Comparison of ENCODE assay signal across 26 cellular contexts in genomic region chr12:20101046-20101445, GRCh38.
DNase-seq lines count a peak whose midpoint lies in the region; ATAC-seq, FAIRE-seq and TF ChIP-seq lines count a peak whose summit lies in the region.
"Had no signal": no experiment of that assay in that cellular context is flagged by ENCODE, and none has a peak within 500 bp of the region (broad histone marks: within the 10 kb centered on the region; RNA-seq: fewer than 3 reads in every experiment).

No MANE protein-coding gene starts in this region.

- H2AFZ ChIP-seq in OCI-LY7 (ENCODE audit: low read length): no peak overlapping the region

- intact Hi-C loops in left ventricle myocardium inferior (cut with micrococcal nuclease) (no loop called here), sigmoid colon (cut with DNase I) (no loop called here), OCI-LY7 (cut with micrococcal nuclease; ENCODE audit: unreplicated experiment) (no loop called here)

- POLR2A ChIA-PET in OCI-LY7 (lab: Charles Lee): no interaction called here

- H3K79me2 ChIP-seq in OCI-LY7 (ENCODE audit: insufficient read depth, low read depth, low read length): no peaks in the 10 kb centered on the region

- H3K27ac ChIP-seq in left ventricle myocardium inferior (replicated peaks) (no peak overlapping the region), sigmoid colon (peak overlapping the region in 2 of 4 donors; percentile 2 to 45), OCI-LY7 (ENCODE audit: low read depth, low read length, poor library complexity, severe bottlenecking) (no peak overlapping the region)
- H3K27ac ChIP-seq: C4-2B, esophagus squamous epithelium, left lung, SJCRH30, skin epidermis, suprapubic skin had no signal

- H3K9me3 ChIP-seq in left ventricle myocardium inferior (replicated peaks): no peaks in the 10 kb centered on the region
- H3K9me3 ChIP-seq in sigmoid colon: no peaks in the 10 kb centered on the region
- no peaks in the 10 kb centered on the region for H3K9me3 ChIP-seq in OCI-LY7 (ENCODE audit: low read length)
- H3K9me3 ChIP-seq: esophagus squamous epithelium, left lung, mucosa of descending colon, SJCRH30, suprapubic skin had no signal

- no peak for TF ChIP-seq CTCF in bronchial epithelial cell (IDR thresholded peaks at IDR 0.05; ENCODE audit: insufficient read depth, low read length, severe bottlenecking)
- TF ChIP-seq CTCF in left ventricle myocardium inferior (IDR thresholded peaks at IDR 0.05; ENCODE audit: borderline replicate concordance): no peak
- no peak for TF ChIP-seq CTCF in sigmoid colon (IDR thresholded peaks at IDR 0.05)
- TF ChIP-seq CTCF in OCI-LY7 (conservative IDR thresholded peaks at IDR 0.05; ENCODE audit: low read length): no peak

- CTCF ChIA-PET in OCI-LY7 (lab: Charles Lee; ENCODE audit: unreplicated experiment): no interaction called here

- H3K4me2 ChIP-seq in OCI-LY7 (ENCODE audit: low read length): no peak overlapping the region

- no peak for ATAC-seq in HG02763 (IDR thresholded peaks at IDR 0.05; ENCODE audit: unreplicated experiment)
- no peak for ATAC-seq in GM19023 (IDR thresholded peaks at IDR 0.05; ENCODE audit: unreplicated experiment)
- ATAC-seq: activated T-cell treated with anti-CD3 and anti-CD28 coated beads, Interleukin-2, amount 50 U/mL, for 72 hours; effector memory CD8-positive, alpha-beta T cell; left lung; mucosa of descending colon; stimulated activated memory B cell treated with anti-CD40 and anti-IgM and Interleukin-4, amounts not matched to agents 10 μg/mL and 1 μg/mL and 100 μg/mL, for 72 hours; T-cell had no signal

- H3K9me2 ChIP-seq in OCI-LY7 (ENCODE audit: insufficient read depth, low read length): no peaks in the 10 kb centered on the region

- no peaks in the 10 kb centered on the region for H4K20me1 ChIP-seq in OCI-LY7 (ENCODE audit: insufficient read depth, low read length)

- TF ChIP-seq POLR2A in sigmoid colon (IDR thresholded peaks at IDR 0.05): no peak

- WGBS in sigmoid colon, 2 donors: 81 to 88% methylated on average over 5 of the region's 5 CpGs

- BruUV-seq in OCI-LY7 (replicated peaks; lab: Mats Ljungman, UMichigan): no TSS peak

- TF ChIP-seq EP300 in sigmoid colon (IDR thresholded peaks at IDR 0.05): no peak

- H3K4me3 ChIP-seq in bronchial epithelial cell (ENCODE audit: low read depth, low read length) (no peak overlapping the region), left ventricle myocardium inferior (no peak overlapping the region), sigmoid colon (no peak overlapping the region), OCI-LY7 (ENCODE audit: low read depth, low read length, poor library complexity, severe bottlenecking) (no peak overlapping the region)
- H3K4me3 ChIP-seq: esophagus squamous epithelium, left lung, mucosa of descending colon, SJCRH30, skin epidermis, suprapubic skin had no signal

- H3K36me3 ChIP-seq in bronchial epithelial cell (ENCODE audit: control insufficient read depth, insufficient read depth, low read length) (no peaks in the 10 kb centered on the region), left ventricle myocardium inferior (no peaks in the 10 kb centered on the region), sigmoid colon (no peaks in the 10 kb centered on the region), OCI-LY7 (ENCODE audit: insufficient read depth, low read length) (no peaks in the 10 kb centered on the region)
- H3K36me3 ChIP-seq: esophagus squamous epithelium, left lung, SJCRH30, suprapubic skin had no signal

- peak; percentile 50 for FAIRE-seq in bronchial epithelial cell (lab: Jason Lieb, UNC)
- FAIRE-seq: colon, TTC549 had no signal

- peak; percentile 8 for DNase-seq in HCEC 1CT
- no peak for DNase-seq in bronchial epithelial cell (ENCODE audit: low read depth)
- peak; percentile 55 for DNase-seq in left ventricle myocardium inferior
- DNase-seq in sigmoid colon: peak; percentile 68
- DNase-seq in NAMALWA (ENCODE audit: low spot score): no peak
- no peak for DNase-seq in OCI-LY7 (ENCODE audit: low spot score)
- DNase-seq: activated T-cell treated with anti-CD3 and anti-CD28 coated beads, Interleukin-2, amount 50 U/mL, for 72 hours; Calu3; effector memory CD8-positive, alpha-beta T cell; esophagus squamous epithelium; left lung; mucosa of descending colon; NCI-H1436; NCI-H2107; NCI-H510A; SJCRH30; stimulated activated CD4-positive, alpha-beta T cell treated with anti-CD3 and anti-CD28 coated beads, Interleukin-2, amount 100 ng/mL, for 24 hours; T-cell had no signal

- no peaks in the 10 kb centered on the region for H3K27me3 ChIP-seq in bronchial epithelial cell (ENCODE audit: control insufficient read depth, insufficient read depth, low read length)
- no peaks in the 10 kb centered on the region for H3K27me3 ChIP-seq in left ventricle myocardium inferior (ENCODE audit: low read depth)
- H3K27me3 ChIP-seq in sigmoid colon: no peaks in the 10 kb centered on the region
- H3K27me3 ChIP-seq: esophagus squamous epithelium, left lung, SJCRH30, suprapubic skin had no signal

- peaks cover 27% of the 10 kb centered on the region for H3K4me1 ChIP-seq in left ventricle myocardium inferior
- peaks cover 0 to 53% (median 40%) of the 10 kb centered on the region in 4 donors for H3K4me1 ChIP-seq in sigmoid colon
- no peaks in the 10 kb centered on the region for H3K4me1 ChIP-seq in OCI-LY7 (ENCODE audit: insufficient read depth, low read length, poor library complexity, severe bottlenecking)
- H3K4me1 ChIP-seq: SJCRH30, suprapubic skin had no signal

Comparison
In these comparisons a context has a peak if more than half of its experiments do, and no peak if none do; other contexts are left out.
1. DNase-seq: peak in HCEC 1CT (single experiment), left ventricle myocardium inferior (single experiment) and sigmoid colon (single experiment); none in bronchial epithelial cell (single experiment), NAMALWA (single experiment) and OCI-LY7 (single experiment).